21 cellular contexts compared by ENCODE assay signal in genomic region chr12:58629376-58629775, GRCh38.
"Had no signal": no experiment of that assay in that cellular context is flagged by ENCODE, and none has a peak within 500 bp of the region (broad histone marks: within the 10 kb centered on the region; RNA-seq: fewer than 3 reads in every experiment).

No MANE protein-coding gene starts in this region.

- H3K27ac ChIP-seq: gastroesophageal sphincter, heart left ventricle, left lung, vagina, WERI-Rb-1 had no signal

- H3K4me1 ChIP-seq: gastroesophageal sphincter, heart left ventricle, left lung, vagina had no signal

- H3K4me3 ChIP-seq: gastroesophageal sphincter, heart left ventricle, left lung, vagina had no signal

- H3K36me3 ChIP-seq: gastroesophageal sphincter, heart left ventricle, left lung, vagina, WERI-Rb-1 had no signal

- DNase-seq: activated CD4-positive, alpha-beta T cell treated with anti-CD3 and anti-CD28 coated beads for 36 hours; activated CD4-positive, alpha-beta T cell treated with anti-CD3 and anti-CD28 coated beads, Interleukin-2, amount 50 U/mL, for 48 hours; activated gamma-delta T cell treated with Interleukin-2 at 50 U/mL for 16 hours; activated T-cell treated with anti-CD3 and anti-CD28 coated beads for 4 hours; amniotic stem cell; cortex of kidney; effector CD4-positive, alpha-beta T cell; heart left ventricle; left lung; nephron progenitor cell; occipital lobe; retina; stimulated activated CD4-positive, alpha-beta T cell treated with anti-CD3 and anti-CD28 coated beads, Interleukin-2, amount 100 ng/mL, for 24 hours; SW 1271; T-helper 2 cell; trophoblast cell; WERI-Rb-1 had no signal

- H3K9me3 ChIP-seq: vagina had no signal

- ATAC-seq: activated CD4-positive, alpha-beta T cell treated with anti-CD3 and anti-CD28 coated beads for 36 hours; activated naive CD4-positive, alpha-beta T cell treated with anti-CD3 and anti-CD28 coated beads, Interleukin-2, amount 50 U/mL, for 72 hours; esophagus mucosa; gastroesophageal sphincter; heart left ventricle; left lung had no signal

- H3K27me3 ChIP-seq: gastroesophageal sphincter, heart left ventricle, left lung, vagina had no signal
